In the genomic region with DNA sequence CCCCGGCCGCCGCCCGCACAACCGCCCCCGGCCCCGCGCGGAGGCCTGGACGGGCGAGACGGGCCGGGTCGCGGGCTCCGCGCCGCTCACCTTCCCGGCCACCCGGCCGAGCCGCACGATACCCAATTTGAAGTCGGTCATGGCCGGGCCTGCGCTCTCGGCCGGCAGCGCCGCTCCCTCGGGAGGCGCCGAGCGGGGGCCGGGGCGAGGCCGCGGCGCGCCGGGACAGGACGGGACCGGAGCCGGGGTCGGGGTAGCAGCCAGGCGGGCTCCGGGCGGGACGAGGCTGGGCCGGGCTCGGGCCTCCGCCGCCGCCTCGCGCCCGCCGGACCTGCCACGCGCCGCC, we compare ENCODE assay signal across 8 cellular contexts. TPM values are rescaled to one million over a fixed set of nuclear protein-coding genes. Genes with fewer than 3 reads are reported as not detected.
A peak's percentile ranks its signal among the peaks of the same experiment; 100 is the strongest.
DNase-seq lines count a peak whose midpoint lies in the region; ATAC-seq and TF ChIP-seq lines count a peak whose summit lies in the region.

No MANE protein-coding gene starts in this region.

- ATAC-seq in GM19035 (IDR thresholded peaks at IDR 0.05; ENCODE audit: unreplicated experiment), result peak; percentile 26
- no peak for ATAC-seq in HG03045 (IDR thresholded peaks at IDR 0.05; ENCODE audit: unreplicated experiment)

- no peak for TF ChIP-seq RAD21 in Ishikawa (IDR thresholded peaks at IDR 0.05; ENCODE audit: low read depth)

- H3K4me3 ChIP-seq in epithelial cell of proximal tubule (ENCODE audit: low read depth, low read length) (peak overlapping the region; percentile 74), skeletal muscle cell (ENCODE audit: low read depth, low read length) (peak overlapping the region; percentile 74)

- no peak for TF ChIP-seq CTCF in epithelial cell of proximal tubule (conservative IDR thresholded peaks at IDR 0.05; ENCODE audit: low read depth, low read length)

- no peak for DNase-seq in epithelial cell of proximal tubule (ENCODE audit: low read depth)
- DNase-seq in skeletal muscle cell (ENCODE audit: low read depth), result no peak
- no peak for DNase-seq in NCI-H526 treated with DMSO at 0.1 percent for 48 hours (lab: John Stamatoyannopoulos, UW)
- no peak for DNase-seq in activated gamma-delta T cell (lab: John Stamatoyannopoulos, UW)
- no peak for DNase-seq in GM19240 (ENCODE audit: insufficient read length, low spot score)

- TF ChIP-seq EP300 in Ishikawa (IDR thresholded peaks at IDR 0.05; ENCODE audit: borderline replicate concordance), result no peak

TF ChIP-seq in Ishikawa, 13 proteins besides CTCF, POLR2A, EP300 and RAD21:
- no peak for TF ChIP-seq TEAD4 (IDR thresholded peaks at IDR 0.05)
- TF ChIP-seq CEBPB (IDR thresholded peaks at IDR 0.05), result no peak
- 0 out of 2 replicates have a peak, but pooled peaks have one; percentile 3 for TF ChIP-seq ZBTB7A (IDR thresholded peaks at IDR 0.05; ENCODE audit: low read depth)

RNA-seq across cellular contexts. Expression of a gene that starts 0.2 kb away (rescaled TPM):
- 30.4 and 45.0 TPM in 2 replicates for total RNA-seq in epithelial cell of proximal tubule

RNA-seq across cellular contexts. Expression of a gene that starts 11.4 kb away (rescaled TPM):
- 35.3 and 42.2 TPM in 2 replicates for total RNA-seq in epithelial cell of proximal tubule

RNA-seq across cellular contexts. Expression of a gene that starts 15.4 kb away (rescaled TPM):
- 47.6 and 74.8 TPM in 2 replicates for total RNA-seq in epithelial cell of proximal tubule

RNA-seq across cellular contexts. Expression of a gene that starts 28.7 kb away (rescaled TPM):
- total RNA-seq in epithelial cell of proximal tubule, result 40.8 and 73.1 TPM in 2 replicates

RNA-seq across cellular contexts. Expression of a gene that starts 38.4 kb away (rescaled TPM):
- total RNA-seq in epithelial cell of proximal tubule, result 110 and 125 TPM in 2 replicates
